10 cellular contexts compared by ENCODE assay signal in the genomic region with DNA sequence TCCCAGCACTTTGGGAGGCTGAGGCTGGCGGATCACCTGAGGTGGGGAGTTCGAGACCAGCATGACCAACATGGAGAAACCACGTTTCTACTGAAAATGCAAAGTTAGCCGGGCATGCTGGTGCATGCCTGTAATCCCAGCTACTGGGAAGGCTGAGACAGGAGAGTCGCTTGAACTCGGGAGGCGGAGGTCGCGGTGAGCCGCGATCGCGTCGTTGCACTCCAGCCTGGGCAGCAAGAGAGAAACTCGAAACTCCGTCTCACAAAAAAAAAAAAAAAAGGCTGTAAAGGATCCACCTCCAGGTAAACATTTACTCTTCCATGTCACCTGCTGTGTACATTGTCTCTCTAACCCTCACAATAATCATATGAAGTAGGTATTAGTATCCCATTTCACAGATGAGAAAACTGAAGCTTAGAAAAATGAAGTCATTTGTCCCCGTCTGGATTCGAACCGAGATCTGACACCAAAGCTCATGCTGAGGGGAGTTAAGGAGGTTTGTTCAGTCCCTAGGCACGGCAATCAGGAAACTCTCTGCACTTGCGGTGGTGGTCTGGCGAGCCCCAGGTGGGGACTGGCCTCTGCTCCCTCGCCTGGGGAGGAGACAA. TPM values are rescaled to one million over a fixed set of nuclear protein-coding genes. Genes with fewer than 3 reads are reported as not detected.
DNase-seq lines count a peak whose midpoint lies in the region; ATAC-seq and TF ChIP-seq lines count a peak whose summit lies in the region.
"Had no signal": no experiment of that assay in that cellular context is flagged by ENCODE, and none has a peak within 500 bp of the region (broad histone marks: within the 10 kb centered on the region; RNA-seq: fewer than 3 reads in every experiment).

No MANE protein-coding gene starts in this region.

- H3K9ac ChIP-seq in Loucy (ENCODE audit: low read depth, low read length, poor library complexity, severe bottlenecking) (peak overlapping the region; percentile 92), parathyroid adenoma (no peak overlapping the region)

- H3F3A ChIP-seq in Loucy (ENCODE audit: low read depth) = no peaks in the 10 kb centered on the region

- H3K9me3 ChIP-seq in Loucy (ENCODE audit: insufficient read depth, low read depth, low read length) = no peaks in the 10 kb centered on the region; the same call in 1 of the 2 replicates
- H3K9me3 ChIP-seq in effector memory CD4-positive, alpha-beta T cell (ENCODE audit: control insufficient read depth, low read length) = no peaks in the 10 kb centered on the region
- no peaks in the 10 kb centered on the region for H3K9me3 ChIP-seq in parathyroid adenoma (ENCODE audit: control insufficient read depth, low read length)
- no peaks in the 10 kb centered on the region for H3K9me3 ChIP-seq in prostate gland

- H3K36me3 ChIP-seq in Loucy (ENCODE audit: insufficient read depth, low read length) = no peaks in the 10 kb centered on the region
- peaks cover 9% of the 10 kb centered on the region for H3K36me3 ChIP-seq in effector memory CD4-positive, alpha-beta T cell (ENCODE audit: control insufficient read depth, insufficient read depth, low read length)
- no peaks in the 10 kb centered on the region for H3K36me3 ChIP-seq in parathyroid adenoma (ENCODE audit: control insufficient read depth, insufficient read depth, low read length)
- no peaks in the 10 kb centered on the region for H3K36me3 ChIP-seq in prostate gland

- peak overlapping the region; percentile 78 for H3K27ac ChIP-seq in effector memory CD4-positive, alpha-beta T cell (ENCODE audit: insufficient read depth, low read length, poor library complexity, severe bottlenecking)
- no peak overlapping the region for H3K27ac ChIP-seq in parathyroid adenoma
- no peak overlapping the region for H3K27ac ChIP-seq in prostate gland

- H3K4me3 ChIP-seq in Loucy (ENCODE audit: low read length, poor library complexity, severe bottlenecking) (peak overlapping the region; percentile 95), parathyroid adenoma (ENCODE audit: low read depth, low read length) (peak overlapping the region; percentile 18), prostate gland (no peak overlapping the region)
- H3K4me3 ChIP-seq in effector memory CD4-positive, alpha-beta T cell (ENCODE audit: insufficient read depth, low read depth, low read length, poor library complexity, severe bottlenecking) = peak overlapping the region; percentile 84

- peaks cover 44% of the 10 kb centered on the region for H3K79me2 ChIP-seq in Loucy (ENCODE audit: insufficient read depth, low read length)
- H3K79me2 ChIP-seq in parathyroid adenoma = no peaks in the 10 kb centered on the region

- no peak for TF ChIP-seq POLR2A in prostate gland (IDR thresholded peaks at IDR 0.05)

- H3K4me1 ChIP-seq in Loucy (ENCODE audit: insufficient read depth, low read length, poor library complexity, severe bottlenecking) = peaks cover 21% of the 10 kb centered on the region
- H3K4me1 ChIP-seq in effector memory CD4-positive, alpha-beta T cell (ENCODE audit: control insufficient read depth, insufficient read depth, low read length, poor library complexity, severe bottlenecking) = peaks cover 12% of the 10 kb centered on the region
- H3K4me1 ChIP-seq in parathyroid adenoma = no peaks in the 10 kb centered on the region
- peaks cover 6% of the 10 kb centered on the region for H3K4me1 ChIP-seq in prostate gland (replicated peaks)

- 45% methylated on average over 23 of the region's 23 CpGs for WGBS in prostate gland

- no peak for TF ChIP-seq CTCF in Loucy (conservative IDR thresholded peaks at IDR 0.05; ENCODE audit: low read length)
- no peak for TF ChIP-seq CTCF in parathyroid adenoma (IDR thresholded peaks at IDR 0.05)
- TF ChIP-seq CTCF in prostate gland (IDR thresholded peaks at IDR 0.05) = no peak

- H3K4me2 ChIP-seq in Loucy (ENCODE audit: low read depth, low read length, poor library complexity, severe bottlenecking) (peak overlapping the region; percentile 93), parathyroid adenoma (ENCODE audit: low read length) (peak overlapping the region; percentile 45)

- no peaks in the 10 kb centered on the region for H3K9me2 ChIP-seq in Loucy (replicated peaks; ENCODE audit: low read depth, low read length)

- peak; percentile 51 for DNase-seq in GF-D8 (lab: John Stamatoyannopoulos, UW)
- DNase-seq in effector memory CD4-positive, alpha-beta T cell = no peak
- DNase-seq in GM19240 (ENCODE audit: insufficient read length, low spot score) = no peak
- no peak for DNase-seq in prostate gland (ENCODE audit: low spot score)
- DNase-seq in AG08396 (ENCODE audit: low spot score) = no peak
- DNase-seq: cerebellar nuclear complex had no signal

- H2AFZ ChIP-seq in Loucy (ENCODE audit: low read length) (peak overlapping the region; percentile 80), parathyroid adenoma (peak overlapping the region; percentile 67)

- no peaks in the 10 kb centered on the region for H3K27me3 ChIP-seq in Loucy (ENCODE audit: insufficient read depth, low read length, poor library complexity, severe bottlenecking)
- H3K27me3 ChIP-seq in effector memory CD4-positive, alpha-beta T cell (replicated peaks; ENCODE audit: control insufficient read depth, insufficient read depth, low read length, poor library complexity, severe bottlenecking) = no peaks in the 10 kb centered on the region
- peaks cover 5% of the 10 kb centered on the region for H3K27me3 ChIP-seq in parathyroid adenoma (ENCODE audit: control insufficient read depth, insufficient read depth, low read length)
- H3K27me3 ChIP-seq in prostate gland (replicated peaks; ENCODE audit: insufficient read depth) = peaks cover 6% of the 10 kb centered on the region

- intact Hi-C loops in prostate gland (cut with DNase I) = no loop called here

- ATAC-seq in GM18858 (IDR thresholded peaks at IDR 0.05; ENCODE audit: unreplicated experiment) = no peak

- H4K20me1 ChIP-seq in Loucy (ENCODE audit: insufficient read depth, low read length, poor library complexity, severe bottlenecking) = peaks cover 33% of the 10 kb centered on the region

RNA-seq across cellular contexts. Expression of gene DOCK2, which starts 0.5 kb away (rescaled TPM):
- 1 to 10 TPM; 2.5 to 6.2 TPM for total RNA-seq in prostate gland
- total RNA-seq: SK-MEL-5 had no signal

RNA-seq across cellular contexts. Expression of gene SPDL1, which starts 53.0 kb away (rescaled TPM):
- 10 to 100 TPM in 1 of 2 donors, 1 to 10 TPM in 1; 9.0 to 12.6 TPM for total RNA-seq in prostate gland

Comparison
In these comparisons a context has a peak if more than half of its experiments do, and no peak if none do; other contexts are left out.
1. H3K4me3 ChIP-seq: peak in Loucy (single experiment), effector memory CD4-positive, alpha-beta T cell (single experiment) and parathyroid adenoma (single experiment); none in prostate gland (0 of 2).